Comparison of ENCODE assay signal across 7 cellular contexts in the genomic region with DNA sequence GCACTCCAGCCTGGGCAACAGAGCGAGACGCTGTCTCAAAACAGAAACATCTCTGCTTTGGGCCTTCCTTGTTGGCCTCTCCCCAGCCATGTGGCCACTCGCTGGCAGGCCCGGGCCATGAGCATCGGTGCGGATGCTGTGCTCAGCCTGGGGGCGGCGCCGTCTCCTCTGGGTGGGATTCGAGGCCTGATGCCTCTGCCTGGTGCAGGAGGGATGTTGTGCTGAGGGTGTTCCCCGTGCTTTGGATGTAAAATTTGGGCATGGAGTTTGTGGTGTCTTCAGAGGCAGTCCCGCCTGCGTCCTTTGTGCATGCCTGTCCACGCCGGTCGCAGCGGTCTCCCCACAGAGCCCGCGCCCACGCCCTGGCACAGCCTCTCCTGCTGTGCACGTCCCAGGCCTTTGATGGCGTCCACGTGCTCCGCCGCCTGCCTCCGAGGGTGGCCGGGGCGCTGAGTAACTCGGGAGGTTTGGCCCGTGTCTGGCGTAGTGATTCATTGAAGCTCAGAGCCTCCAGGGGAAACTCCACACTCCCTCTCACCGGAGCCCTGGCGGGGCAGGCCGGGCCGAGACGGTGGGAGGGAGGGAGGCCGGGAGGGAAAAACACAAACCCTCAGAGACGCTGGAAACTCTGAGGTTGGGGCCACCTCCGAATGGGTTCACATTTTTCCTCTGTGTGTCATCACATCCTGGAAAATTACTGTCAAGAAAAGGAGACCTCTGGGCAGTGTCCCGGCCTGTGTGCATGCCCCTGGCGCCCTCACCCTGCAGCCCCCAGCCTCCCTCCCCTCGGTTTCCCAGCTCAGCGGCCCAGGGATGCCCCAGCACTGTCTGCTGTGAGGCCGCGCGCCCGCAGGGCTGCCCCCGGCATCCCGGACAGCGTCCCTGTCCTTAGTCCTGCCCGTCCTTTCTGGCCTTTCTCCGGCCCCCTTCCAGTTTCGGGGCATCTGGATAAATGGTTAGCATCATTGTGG. TPM values are rescaled to one million over a fixed set of nuclear protein-coding genes. Genes with fewer than 3 reads are reported as not detected.
A peak's percentile ranks its signal among the peaks of the same experiment; 100 is the strongest.
DNase-seq lines count a peak whose midpoint lies in the region; ATAC-seq and TF ChIP-seq lines count a peak whose summit lies in the region.
"Had no signal": no experiment of that assay in that cellular context is flagged by ENCODE, and none has a peak within 500 bp of the region (broad histone marks: within the 10 kb centered on the region; RNA-seq: fewer than 3 reads in every experiment).

No MANE protein-coding gene starts in this region.

- CTCF ChIA-PET in PC-3 (lab: Charles Lee): interaction anchor here (0.8 to 1.5 kb wide), 3 partner anchors 16 to 44 kb away, joined by 3 to 13 read pairs (median 7); a partner anchor contains a TSS

- no peak for TF ChIP-seq CTCF in PC-3 (conservative IDR thresholded peaks at IDR 0.05; ENCODE audit: low read depth, low read length)
- TF ChIP-seq CTCF in lower lobe of right lung (IDR thresholded peaks at IDR 0.05): no peak

- no peaks in the 10 kb centered on the region for H3K27me3 Mint-ChIP-seq in stimulated activated memory B cell treated with anti-CD40 and anti-IgM and Interleukin-4, amounts not matched to agents 10 μg/mL and 1 μg/mL and 100 μg/mL, for 72 hours
- H3K27me3 Mint-ChIP-seq: progenitor cell of endocrine pancreas had no signal

- H3K4me1 ChIP-seq in PC-3 (ENCODE audit: insufficient read depth, low read length): peaks cover 21% of the 10 kb centered on the region
- peaks cover 12% of the 10 kb centered on the region for H3K4me1 ChIP-seq in lower lobe of right lung

- no peaks in the 10 kb centered on the region for H3F3A ChIP-seq in PC-3 (ENCODE audit: low read length, unreplicated experiment)

- POLR2A ChIA-PET in PC-3 (lab: Charles Lee; ENCODE audit: unreplicated experiment): no interaction called here

- H3K9me3 ChIP-seq in PC-3 (ENCODE audit: low read length): no peaks in the 10 kb centered on the region
- no peaks in the 10 kb centered on the region for H3K9me3 ChIP-seq in lower lobe of right lung

- H3K4me3 ChIP-seq in PC-3 (ENCODE audit: low read length): no peak overlapping the region
- no peak overlapping the region for H3K4me3 ChIP-seq in lower lobe of right lung

- BruUV-seq in PC-3 (replicated peaks; lab: Mats Ljungman, UMichigan): no TSS peak

- H3K9ac ChIP-seq in PC-3 (ENCODE audit: low read length): peak overlapping the region; percentile 15

- ATAC-seq in PC-3 (peak; percentile 94), lower lobe of right lung (no peak)
- no peak for ATAC-seq in stimulated activated memory B cell treated with anti-CD40 and anti-IgM and Interleukin-4, amounts not matched to agents 10 μg/mL and 1 μg/mL and 100 μg/mL, for 72 hours

- H3K36me3 ChIP-seq in PC-3 (ENCODE audit: low read depth, low read length) (no peaks in the 10 kb centered on the region), lower lobe of right lung (no peaks in the 10 kb centered on the region)

- DNase-seq in A172 (ENCODE audit: low spot score): peak; percentile 94
- DNase-seq in PC-3: peak; percentile 96
- DNase-seq in hepatic stellate cell (ENCODE audit: low spot score): peak; percentile 98
- DNase-seq in CD1c-positive myeloid dendritic cell (ENCODE audit: extremely low spot score): no peak
- DNase-seq in lower lobe of right lung: no peak

- no peak overlapping the region for H3K4me3 Mint-ChIP-seq in stimulated activated memory B cell treated with anti-CD40 and anti-IgM and Interleukin-4, amounts not matched to agents 10 μg/mL and 1 μg/mL and 100 μg/mL, for 72 hours

- no peaks in the 10 kb centered on the region for H3K9me2 ChIP-seq in PC-3 (replicated peaks; ENCODE audit: low read length)

- H3K9me3 Mint-ChIP-seq in stimulated activated memory B cell treated with anti-CD40 and anti-IgM and Interleukin-4, amounts not matched to agents 10 μg/mL and 1 μg/mL and 100 μg/mL, for 72 hours: no peaks in the 10 kb centered on the region

- peak overlapping the region; percentile 51 for H3K27ac ChIP-seq in PC-3 (ENCODE audit: low read length)
- H3K27ac ChIP-seq in lower lobe of right lung: no peak overlapping the region

- H3K27ac Mint-ChIP-seq in stimulated activated memory B cell treated with anti-CD40 and anti-IgM and Interleukin-4, amounts not matched to agents 10 μg/mL and 1 μg/mL and 100 μg/mL, for 72 hours: no peak overlapping the region
- H3K27ac Mint-ChIP-seq: progenitor cell of endocrine pancreas had no signal

- no peaks in the 10 kb centered on the region for H4K20me1 ChIP-seq in PC-3 (ENCODE audit: low read length)

- peak overlapping the region; percentile 15 for H3K4me2 ChIP-seq in PC-3 (ENCODE audit: low read length)

- H3K79me2 ChIP-seq in PC-3 (ENCODE audit: low read length): no peaks in the 10 kb centered on the region

- H3K27me3 ChIP-seq in PC-3 (ENCODE audit: low read length): no peaks in the 10 kb centered on the region
- H3K27me3 ChIP-seq in lower lobe of right lung (ENCODE audit: low read depth): no peaks in the 10 kb centered on the region

- H2AFZ ChIP-seq in PC-3 (ENCODE audit: low read length): peak overlapping the region; percentile 14; the same call in 1 of the 2 replicates

- no peaks in the 10 kb centered on the region for H3K4me1 Mint-ChIP-seq in stimulated activated memory B cell treated with anti-CD40 and anti-IgM and Interleukin-4, amounts not matched to agents 10 μg/mL and 1 μg/mL and 100 μg/mL, for 72 hours

- no peaks in the 10 kb centered on the region for H3K36me3 Mint-ChIP-seq in stimulated activated memory B cell treated with anti-CD40 and anti-IgM and Interleukin-4, amounts not matched to agents 10 μg/mL and 1 μg/mL and 100 μg/mL, for 72 hours

- intact Hi-C loops in PC-3 (cut with micrococcal nuclease): no loop called here
- intact Hi-C loops in lower lobe of right lung (cut with DNase I): no loop called here

RNA-seq across cellular contexts. Expression of a gene that starts 19.0 kb away (rescaled TPM):
- 155 and 163 TPM in 2 replicates for total RNA-seq in A172 (2014; rRNA removed; shearing (Covaris generic))
- total RNA-seq in PC-3 (2014; rRNA removed) (344 and 390 TPM in 2 replicates), lower lobe of right lung (43.8 TPM)

RNA-seq across cellular contexts. Expression of a gene that starts 19.4 kb away (rescaled TPM):
- 28.0 and 38.0 TPM in 2 replicates for total RNA-seq in A172 (2014; rRNA removed; shearing (Covaris generic))
- total RNA-seq in PC-3 (2014; rRNA removed): 71.5 and 90.0 TPM in 2 replicates
- 17.3 TPM for total RNA-seq in lower lobe of right lung

RNA-seq across cellular contexts. Expression of a gene that starts 26.3 kb away (rescaled TPM):
- total RNA-seq in A172 (2014; rRNA removed; shearing (Covaris generic)): 22.4 and 25.8 TPM in 2 replicates
- 31.5 and 48.2 TPM in 2 replicates for total RNA-seq in PC-3 (2014; rRNA removed)
- 45.3 TPM for total RNA-seq in lower lobe of right lung

RNA-seq across cellular contexts. Expression of a gene that starts 27.8 kb away (rescaled TPM):
- total RNA-seq in A172 (2014; rRNA removed; shearing (Covaris generic)): 7.0 TPM in 1 of 2 replicates, not detected in the other
- total RNA-seq in PC-3 (2014; rRNA removed): 46.8 and 52.2 TPM in 2 replicates
- 2.8 TPM for total RNA-seq in lower lobe of right lung

RNA-seq across cellular contexts. Expression of a gene that starts 33.8 kb away (rescaled TPM):
- 104 and 113 TPM in 2 replicates for total RNA-seq in A172 (2014; rRNA removed; shearing (Covaris generic))
- total RNA-seq in PC-3 (2014; rRNA removed) (135 and 142 TPM in 2 replicates), lower lobe of right lung (133 TPM)

Comparison
In these comparisons a context has a peak if more than half of its experiments do, and no peak if none do; other contexts are left out.
1. DNase-seq: peak in A172 (single experiment), PC-3 (single experiment) and hepatic stellate cell (single experiment); none in CD1c-positive myeloid dendritic cell (single experiment) and lower lobe of right lung (single experiment).